ENCODE assay signal across 8 cellular contexts in the genomic region with DNA sequence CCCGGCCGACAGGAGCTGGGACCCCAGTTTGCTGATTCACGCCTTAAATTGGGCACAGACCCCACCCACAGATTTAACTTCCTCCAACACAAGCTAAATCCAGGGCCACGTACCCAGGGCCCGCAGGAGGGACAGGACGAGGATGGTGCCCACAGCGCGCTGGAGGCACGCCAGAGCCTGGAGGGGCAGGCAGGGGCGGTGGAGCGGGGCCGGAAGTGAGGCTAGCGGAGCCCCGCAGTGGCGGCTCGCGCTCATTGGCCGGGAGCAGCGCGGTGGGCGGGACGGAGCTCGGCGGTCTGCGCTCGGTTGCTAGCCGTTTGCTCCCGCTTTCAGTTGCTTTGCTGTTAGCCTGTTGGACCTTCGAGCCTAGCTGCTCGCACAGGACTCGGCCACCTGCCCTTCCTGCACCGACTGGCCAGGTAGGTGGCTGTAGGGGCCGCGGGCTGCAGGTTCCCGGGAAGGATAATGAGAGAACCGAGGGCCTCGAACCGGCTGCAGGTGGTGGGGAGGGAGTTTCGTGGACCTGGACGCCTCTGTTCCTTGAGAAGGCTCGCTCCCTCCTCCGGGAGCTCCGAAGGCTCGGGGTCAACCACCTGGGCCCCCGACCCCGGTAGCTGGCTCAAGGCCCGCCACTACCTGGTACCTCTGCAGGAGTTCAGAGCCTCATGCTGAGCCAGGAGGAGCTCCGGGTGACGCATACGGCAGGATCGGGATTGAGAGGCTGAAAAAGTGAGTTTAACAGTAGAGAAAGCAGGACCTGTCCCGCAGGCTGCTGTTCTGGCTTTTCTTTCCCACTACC.
DNase-seq lines count a peak whose midpoint lies in the region; ATAC-seq, FAIRE-seq and TF ChIP-seq lines count a peak whose summit lies in the region.

A gene (plus strand): TSS at position 332 of the 799 bp plus-strand sequence. CDS start 8,212 bp downstream, outside the sequence.

- no peaks in the 10 kb centered on the region for H3K9me3 ChIP-seq in iPS-20b (ENCODE audit: insufficient read depth, low read depth, low read length)

- H3K27me3 ChIP-seq in iPS-20b (ENCODE audit: insufficient read depth, low read length) = no peaks in the 10 kb centered on the region

- FAIRE-seq in A204.1 (lab: Jason Lieb, UNC) = peak; percentile 23

- TF ChIP-seq CTCF in VCaP (conservative IDR thresholded peaks at IDR 0.05) = no peak

- peaks cover 7% of the 10 kb centered on the region for H3K4me1 ChIP-seq in iPS-20b (ENCODE audit: insufficient read depth, low read length)

- H3K27ac ChIP-seq in VCaP (peak within 1 kb of the TSS; percentile 87), iPS-20b (ENCODE audit: low read length) (peak within 1 kb of the TSS; percentile 32), skin epidermis (peak within 1 kb of the TSS; percentile 57 to 92 (median 87))

- DNase-seq in NCI-H2227 (lab: John Stamatoyannopoulos, UW; ENCODE audit: unreplicated experiment) (peak; percentile 89), T47D (ENCODE audit: low read depth in 1 of 2, low spot score in 1 of 2) (peak; percentile 87 to 89)

- H3K9ac ChIP-seq in iPS-20b (ENCODE audit: low read depth, low read length) = peak within 1 kb of the TSS; percentile 92

- ATAC-seq in HG03066 (IDR thresholded peaks at IDR 0.05; ENCODE audit: low read depth, unreplicated experiment) = peak; percentile 86

- H3K4me3 ChIP-seq in iPS-20b (ENCODE audit: low read length) (peak within 1 kb of the TSS; percentile 81), skin epidermis (peak within 1 kb of the TSS; percentile 59 to 92 (median 71))

- TF ChIP-seq POLR2A in GM18526 (IDR thresholded peaks at IDR 0.05; ENCODE audit: extremely low read depth, insufficient read length) = peak; percentile 97

- no peaks in the 10 kb centered on the region for H3K36me3 ChIP-seq in iPS-20b (ENCODE audit: insufficient read depth, low read depth, low read length)

- in situ Hi-C loops in T47D (cut with HindIII; ENCODE audit: low pct_unique_long_range_greater_than_20kb, low sequenced_read_pairs) = no loop called here

Comparison
In these comparisons a context has a peak if more than half of its experiments do, and no peak if none do; other contexts are left out.
1. Peak in every context shown above with its lines: DNase-seq, ATAC-seq, H3K4me3 ChIP-seq and H3K27ac ChIP-seq.
2. H3K27ac ChIP-seq: peak in every context shown above with its lines; median percentile 87 in VCaP; 87 in skin epidermis; 32 in iPS-20b.